1 cellular context compared by ENCODE assay signal in the genomic region with DNA sequence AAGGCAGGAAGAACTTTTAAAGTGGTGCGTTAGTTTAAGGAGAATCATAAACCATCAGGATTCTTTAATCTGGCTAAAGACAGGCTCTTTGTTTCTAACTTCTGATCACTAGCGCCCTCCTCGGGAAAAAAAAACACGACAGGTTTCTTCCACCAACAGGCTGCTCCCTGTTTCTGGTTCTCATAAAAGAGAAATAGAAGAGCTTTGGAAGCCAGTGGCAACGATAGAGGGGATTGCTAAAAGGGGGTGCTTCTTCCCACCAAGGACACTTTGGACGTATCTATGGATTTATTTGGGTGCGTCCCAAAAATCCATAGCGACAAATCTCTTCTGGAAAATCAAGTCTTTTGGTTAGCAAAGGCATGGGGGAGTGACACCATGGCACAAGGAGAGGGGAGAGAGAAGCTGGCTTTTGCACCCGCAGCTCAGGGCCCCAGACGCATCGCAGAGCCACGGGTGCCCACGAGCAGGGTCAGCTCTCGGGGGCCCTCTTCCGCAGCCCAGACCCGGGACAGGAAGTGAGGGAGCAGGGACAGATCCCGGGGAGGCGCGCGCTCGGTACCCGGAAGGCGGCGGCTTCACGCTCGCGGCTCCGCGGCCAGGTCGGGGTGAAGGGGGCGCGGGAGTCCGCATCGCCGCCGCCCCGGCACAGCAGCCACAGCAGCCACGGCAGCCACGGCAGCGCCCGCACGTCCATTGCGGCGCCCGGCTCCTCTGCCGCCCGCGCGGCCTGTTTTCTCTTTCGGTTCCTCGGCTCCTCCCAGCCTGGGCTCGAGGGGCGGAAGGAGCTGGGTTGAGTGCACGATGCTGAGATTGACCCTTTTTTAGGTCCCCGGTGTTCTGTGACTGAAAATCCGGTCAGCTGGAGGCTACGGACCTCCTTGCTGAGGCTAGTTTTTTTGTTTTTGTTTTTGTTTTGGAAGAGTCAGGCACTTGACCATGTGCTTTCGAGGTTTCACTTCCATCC.
TF ChIP-seq lines count a peak whose summit lies in the region.

A gene with protein sequence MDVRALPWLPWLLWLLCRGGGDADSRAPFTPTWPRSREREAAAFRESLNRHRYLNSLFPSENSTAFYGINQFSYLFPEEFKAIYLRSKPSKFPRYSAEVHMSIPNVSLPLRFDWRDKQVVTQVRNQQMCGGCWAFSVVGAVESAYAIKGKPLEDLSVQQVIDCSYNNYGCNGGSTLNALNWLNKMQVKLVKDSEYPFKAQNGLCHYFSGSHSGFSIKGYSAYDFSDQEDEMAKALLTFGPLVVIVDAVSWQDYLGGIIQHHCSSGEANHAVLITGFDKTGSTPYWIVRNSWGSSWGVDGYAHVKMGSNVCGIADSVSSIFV (minus strand): TSS at position 716 of the 967 bp plus-strand sequence. CDS start 19 bp downstream, at position 697.

TF ChIP-seq in HEK293, 187 proteins besides CTCF, POLR2A, EP300 and RAD21 (continued from another document and continues in another):
- TF ChIP-seq, protein P1, sequence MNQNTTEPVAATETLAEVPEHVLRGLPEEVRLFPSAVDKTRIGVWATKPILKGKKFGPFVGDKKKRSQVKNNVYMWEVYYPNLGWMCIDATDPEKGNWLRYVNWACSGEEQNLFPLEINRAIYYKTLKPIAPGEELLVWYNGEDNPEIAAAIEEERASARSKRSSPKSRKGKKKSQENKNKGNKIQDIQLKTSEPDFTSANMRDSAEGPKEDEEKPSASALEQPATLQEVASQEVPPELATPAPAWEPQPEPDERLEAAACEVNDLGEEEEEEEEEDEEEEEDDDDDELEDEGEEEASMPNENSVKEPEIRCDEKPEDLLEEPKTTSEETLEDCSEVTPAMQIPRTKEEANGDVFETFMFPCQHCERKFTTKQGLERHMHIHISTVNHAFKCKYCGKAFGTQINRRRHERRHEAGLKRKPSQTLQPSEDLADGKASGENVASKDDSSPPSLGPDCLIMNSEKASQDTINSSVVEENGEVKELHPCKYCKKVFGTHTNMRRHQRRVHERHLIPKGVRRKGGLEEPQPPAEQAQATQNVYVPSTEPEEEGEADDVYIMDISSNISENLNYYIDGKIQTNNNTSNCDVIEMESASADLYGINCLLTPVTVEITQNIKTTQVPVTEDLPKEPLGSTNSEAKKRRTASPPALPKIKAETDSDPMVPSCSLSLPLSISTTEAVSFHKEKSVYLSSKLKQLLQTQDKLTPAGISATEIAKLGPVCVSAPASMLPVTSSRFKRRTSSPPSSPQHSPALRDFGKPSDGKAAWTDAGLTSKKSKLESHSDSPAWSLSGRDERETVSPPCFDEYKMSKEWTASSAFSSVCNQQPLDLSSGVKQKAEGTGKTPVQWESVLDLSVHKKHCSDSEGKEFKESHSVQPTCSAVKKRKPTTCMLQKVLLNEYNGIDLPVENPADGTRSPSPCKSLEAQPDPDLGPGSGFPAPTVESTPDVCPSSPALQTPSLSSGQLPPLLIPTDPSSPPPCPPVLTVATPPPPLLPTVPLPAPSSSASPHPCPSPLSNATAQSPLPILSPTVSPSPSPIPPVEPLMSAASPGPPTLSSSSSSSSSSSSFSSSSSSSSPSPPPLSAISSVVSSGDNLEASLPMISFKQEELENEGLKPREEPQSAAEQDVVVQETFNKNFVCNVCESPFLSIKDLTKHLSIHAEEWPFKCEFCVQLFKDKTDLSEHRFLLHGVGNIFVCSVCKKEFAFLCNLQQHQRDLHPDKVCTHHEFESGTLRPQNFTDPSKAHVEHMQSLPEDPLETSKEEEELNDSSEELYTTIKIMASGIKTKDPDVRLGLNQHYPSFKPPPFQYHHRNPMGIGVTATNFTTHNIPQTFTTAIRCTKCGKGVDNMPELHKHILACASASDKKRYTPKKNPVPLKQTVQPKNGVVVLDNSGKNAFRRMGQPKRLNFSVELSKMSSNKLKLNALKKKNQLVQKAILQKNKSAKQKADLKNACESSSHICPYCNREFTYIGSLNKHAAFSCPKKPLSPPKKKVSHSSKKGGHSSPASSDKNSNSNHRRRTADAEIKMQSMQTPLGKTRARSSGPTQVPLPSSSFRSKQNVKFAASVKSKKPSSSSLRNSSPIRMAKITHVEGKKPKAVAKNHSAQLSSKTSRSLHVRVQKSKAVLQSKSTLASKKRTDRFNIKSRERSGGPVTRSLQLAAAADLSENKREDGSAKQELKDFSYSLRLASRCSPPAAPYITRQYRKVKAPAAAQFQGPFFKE (tag by site-specific recombination; IDR thresholded peaks at IDR 0.05; ENCODE audit: borderline replicate concordance): no peak
- TF ChIP-seq, protein P2, sequence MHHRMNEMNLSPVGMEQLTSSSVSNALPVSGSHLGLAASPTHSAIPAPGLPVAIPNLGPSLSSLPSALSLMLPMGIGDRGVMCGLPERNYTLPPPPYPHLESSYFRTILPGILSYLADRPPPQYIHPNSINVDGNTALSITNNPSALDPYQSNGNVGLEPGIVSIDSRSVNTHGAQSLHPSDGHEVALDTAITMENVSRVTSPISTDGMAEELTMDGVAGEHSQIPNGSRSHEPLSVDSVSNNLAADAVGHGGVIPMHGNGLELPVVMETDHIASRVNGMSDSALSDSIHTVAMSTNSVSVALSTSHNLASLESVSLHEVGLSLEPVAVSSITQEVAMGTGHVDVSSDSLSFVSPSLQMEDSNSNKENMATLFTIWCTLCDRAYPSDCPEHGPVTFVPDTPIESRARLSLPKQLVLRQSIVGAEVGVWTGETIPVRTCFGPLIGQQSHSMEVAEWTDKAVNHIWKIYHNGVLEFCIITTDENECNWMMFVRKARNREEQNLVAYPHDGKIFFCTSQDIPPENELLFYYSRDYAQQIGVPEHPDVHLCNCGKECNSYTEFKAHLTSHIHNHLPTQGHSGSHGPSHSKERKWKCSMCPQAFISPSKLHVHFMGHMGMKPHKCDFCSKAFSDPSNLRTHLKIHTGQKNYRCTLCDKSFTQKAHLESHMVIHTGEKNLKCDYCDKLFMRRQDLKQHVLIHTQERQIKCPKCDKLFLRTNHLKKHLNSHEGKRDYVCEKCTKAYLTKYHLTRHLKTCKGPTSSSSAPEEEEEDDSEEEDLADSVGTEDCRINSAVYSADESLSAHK (tag by site-specific recombination; IDR thresholded peaks at IDR 0.05): no peak
- TF ChIP-seq OVOL3 (tag by site-specific recombination; IDR thresholded peaks at IDR 0.05) (no peak), ZNF248 (tag by site-specific recombination; IDR thresholded peaks at IDR 0.05) (no peak), ZNF341 (tag by site-specific recombination; IDR thresholded peaks at IDR 0.05; ENCODE audit: low read depth) (peak; percentile 65), ZNF558 (tag by site-specific recombination; IDR thresholded peaks at IDR 0.05) (no peak), OSR2 (tag by site-specific recombination; IDR thresholded peaks at IDR 0.05) (no peak), ZFP41 (tag by site-specific recombination; IDR thresholded peaks at IDR 0.05; ENCODE audit: borderline replicate concordance) (no peak), KLF10 (tag by site-specific recombination; IDR thresholded peaks at IDR 0.05) (no peak), ZNF529 (tag by site-specific recombination; IDR thresholded peaks at IDR 0.05; ENCODE audit: insufficient replicate concordance) (no peak), ZNF561 (tag by site-specific recombination; IDR thresholded peaks at IDR 0.05; ENCODE audit: borderline replicate concordance) (peak; percentile 82; the same call in 1 of the 2 replicates), ZNF169 (tag by site-specific recombination; IDR thresholded peaks at IDR 0.05) (no peak), ZNF214 (tag by site-specific recombination; IDR thresholded peaks at IDR 0.05; ENCODE audit: borderline replicate concordance) (no peak), TRIM28 (IDR thresholded peaks at IDR 0.05; ENCODE audit: borderline replicate concordance, low read length) (no peak), ZNF624 (tag by site-specific recombination; IDR thresholded peaks at IDR 0.05) (no peak), ZNF423 (tag by site-specific recombination; IDR thresholded peaks at IDR 0.05) (no peak), ZNF830 (tag by site-specific recombination; IDR thresholded peaks at IDR 0.05; ENCODE audit: low read depth) (no peak), ZNF146 (tag by site-specific recombination; IDR thresholded peaks at IDR 0.05) (no peak), PRDM1 (tag by site-specific recombination; IDR thresholded peaks at IDR 0.05) (no peak), KLF8 (tag by site-specific recombination; IDR thresholded peaks at IDR 0.05) (no peak), ZNF37A (tag by site-specific recombination; IDR thresholded peaks at IDR 0.05) (no peak), ZNF184 (tag by site-specific recombination; IDR thresholded peaks at IDR 0.05) (no peak), ZSCAN16 (tag by site-specific recombination; IDR thresholded peaks at IDR 0.05) (peak; percentile 8; the same call in 1 of the 2 replicates), GLI2 (tag by site-specific recombination; IDR thresholded peaks at IDR 0.05; ENCODE audit: borderline replicate concordance, low read depth) (no peak), ZNF223 (tag by site-specific recombination; IDR thresholded peaks at IDR 0.05) (no peak), ZNF302 (tag by site-specific recombination; IDR thresholded peaks at IDR 0.05; ENCODE audit: low read depth) (no peak), ZNF792 (tag by site-specific recombination; IDR thresholded peaks at IDR 0.05) (no peak), ZNF670 (tag by site-specific recombination; IDR thresholded peaks at IDR 0.05; ENCODE audit: low read depth) (no peak), ZSCAN23 (tag by site-specific recombination; IDR thresholded peaks at IDR 0.05) (no peak), ZNF292 (tag by site-specific recombination; IDR thresholded peaks at IDR 0.05; ENCODE audit: borderline replicate concordance, low read depth) (no peak), ZBTB20 (tag by site-specific recombination; IDR thresholded peaks at IDR 0.05) (peak; percentile 94), KLF9 (tag by site-specific recombination; IDR thresholded peaks at IDR 0.05; ENCODE audit: low read depth) (no peak), ZNF132 (tag by site-specific recombination; IDR thresholded peaks at IDR 0.05; ENCODE audit: borderline replicate concordance) (no peak), KLF16 (tag by site-specific recombination; IDR thresholded peaks at IDR 0.05) (no peak)
- TF ChIP-seq, protein P3, sequence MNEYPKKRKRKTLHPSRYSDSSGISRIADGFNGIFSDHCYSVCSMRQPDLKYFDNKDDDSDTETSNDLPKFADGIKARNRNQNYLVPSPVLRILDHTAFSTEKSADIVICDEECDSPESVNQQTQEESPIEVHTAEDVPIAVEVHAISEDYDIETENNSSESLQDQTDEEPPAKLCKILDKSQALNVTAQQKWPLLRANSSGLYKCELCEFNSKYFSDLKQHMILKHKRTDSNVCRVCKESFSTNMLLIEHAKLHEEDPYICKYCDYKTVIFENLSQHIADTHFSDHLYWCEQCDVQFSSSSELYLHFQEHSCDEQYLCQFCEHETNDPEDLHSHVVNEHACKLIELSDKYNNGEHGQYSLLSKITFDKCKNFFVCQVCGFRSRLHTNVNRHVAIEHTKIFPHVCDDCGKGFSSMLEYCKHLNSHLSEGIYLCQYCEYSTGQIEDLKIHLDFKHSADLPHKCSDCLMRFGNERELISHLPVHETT (tag by site-specific recombination; IDR thresholded peaks at IDR 0.05): no peak
- TF ChIP-seq, protein P4, sequence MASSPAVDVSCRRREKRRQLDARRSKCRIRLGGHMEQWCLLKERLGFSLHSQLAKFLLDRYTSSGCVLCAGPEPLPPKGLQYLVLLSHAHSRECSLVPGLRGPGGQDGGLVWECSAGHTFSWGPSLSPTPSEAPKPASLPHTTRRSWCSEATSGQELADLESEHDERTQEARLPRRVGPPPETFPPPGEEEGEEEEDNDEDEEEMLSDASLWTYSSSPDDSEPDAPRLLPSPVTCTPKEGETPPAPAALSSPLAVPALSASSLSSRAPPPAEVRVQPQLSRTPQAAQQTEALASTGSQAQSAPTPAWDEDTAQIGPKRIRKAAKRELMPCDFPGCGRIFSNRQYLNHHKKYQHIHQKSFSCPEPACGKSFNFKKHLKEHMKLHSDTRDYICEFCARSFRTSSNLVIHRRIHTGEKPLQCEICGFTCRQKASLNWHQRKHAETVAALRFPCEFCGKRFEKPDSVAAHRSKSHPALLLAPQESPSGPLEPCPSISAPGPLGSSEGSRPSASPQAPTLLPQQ (tag by site-specific recombination; IDR thresholded peaks at IDR 0.05): peak; percentile 66; the same call in 1 of the 2 replicates
- TF ChIP-seq, protein P5, sequence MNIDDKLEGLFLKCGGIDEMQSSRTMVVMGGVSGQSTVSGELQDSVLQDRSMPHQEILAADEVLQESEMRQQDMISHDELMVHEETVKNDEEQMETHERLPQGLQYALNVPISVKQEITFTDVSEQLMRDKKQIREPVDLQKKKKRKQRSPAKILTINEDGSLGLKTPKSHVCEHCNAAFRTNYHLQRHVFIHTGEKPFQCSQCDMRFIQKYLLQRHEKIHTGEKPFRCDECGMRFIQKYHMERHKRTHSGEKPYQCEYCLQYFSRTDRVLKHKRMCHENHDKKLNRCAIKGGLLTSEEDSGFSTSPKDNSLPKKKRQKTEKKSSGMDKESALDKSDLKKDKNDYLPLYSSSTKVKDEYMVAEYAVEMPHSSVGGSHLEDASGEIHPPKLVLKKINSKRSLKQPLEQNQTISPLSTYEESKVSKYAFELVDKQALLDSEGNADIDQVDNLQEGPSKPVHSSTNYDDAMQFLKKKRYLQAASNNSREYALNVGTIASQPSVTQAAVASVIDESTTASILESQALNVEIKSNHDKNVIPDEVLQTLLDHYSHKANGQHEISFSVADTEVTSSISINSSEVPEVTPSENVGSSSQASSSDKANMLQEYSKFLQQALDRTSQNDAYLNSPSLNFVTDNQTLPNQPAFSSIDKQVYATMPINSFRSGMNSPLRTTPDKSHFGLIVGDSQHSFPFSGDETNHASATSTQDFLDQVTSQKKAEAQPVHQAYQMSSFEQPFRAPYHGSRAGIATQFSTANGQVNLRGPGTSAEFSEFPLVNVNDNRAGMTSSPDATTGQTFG (tag by site-specific recombination; IDR thresholded peaks at IDR 0.05; ENCODE audit: borderline replicate concordance): no peak
- TF ChIP-seq, protein P6, sequence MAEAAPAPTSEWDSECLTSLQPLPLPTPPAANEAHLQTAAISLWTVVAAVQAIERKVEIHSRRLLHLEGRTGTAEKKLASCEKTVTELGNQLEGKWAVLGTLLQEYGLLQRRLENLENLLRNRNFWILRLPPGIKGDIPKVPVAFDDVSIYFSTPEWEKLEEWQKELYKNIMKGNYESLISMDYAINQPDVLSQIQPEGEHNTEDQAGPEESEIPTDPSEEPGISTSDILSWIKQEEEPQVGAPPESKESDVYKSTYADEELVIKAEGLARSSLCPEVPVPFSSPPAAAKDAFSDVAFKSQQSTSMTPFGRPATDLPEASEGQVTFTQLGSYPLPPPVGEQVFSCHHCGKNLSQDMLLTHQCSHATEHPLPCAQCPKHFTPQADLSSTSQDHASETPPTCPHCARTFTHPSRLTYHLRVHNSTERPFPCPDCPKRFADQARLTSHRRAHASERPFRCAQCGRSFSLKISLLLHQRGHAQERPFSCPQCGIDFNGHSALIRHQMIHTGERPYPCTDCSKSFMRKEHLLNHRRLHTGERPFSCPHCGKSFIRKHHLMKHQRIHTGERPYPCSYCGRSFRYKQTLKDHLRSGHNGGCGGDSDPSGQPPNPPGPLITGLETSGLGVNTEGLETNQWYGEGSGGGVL (tag by site-specific recombination; IDR thresholded peaks at IDR 0.05): no peak
- TF ChIP-seq, protein P7, sequence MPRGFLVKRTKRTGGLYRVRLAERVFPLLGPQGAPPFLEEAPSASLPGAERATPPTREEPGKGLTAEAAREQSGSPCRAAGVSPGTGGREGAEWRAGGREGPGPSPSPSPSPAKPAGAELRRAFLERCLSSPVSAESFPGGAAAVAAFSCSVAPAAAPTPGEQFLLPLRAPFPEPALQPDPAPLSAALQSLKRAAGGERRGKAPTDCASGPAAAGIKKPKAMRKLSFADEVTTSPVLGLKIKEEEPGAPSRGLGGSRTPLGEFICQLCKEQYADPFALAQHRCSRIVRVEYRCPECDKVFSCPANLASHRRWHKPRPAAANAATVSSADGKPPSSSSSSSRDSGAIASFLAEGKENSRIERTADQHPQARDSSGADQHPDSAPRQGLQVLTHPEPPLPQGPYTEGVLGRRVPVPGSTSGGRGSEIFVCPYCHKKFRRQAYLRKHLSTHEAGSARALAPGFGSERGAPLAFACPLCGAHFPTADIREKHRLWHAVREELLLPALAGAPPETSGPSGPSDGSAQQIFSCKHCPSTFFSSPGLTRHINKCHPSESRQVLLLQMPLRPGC (tag by site-specific recombination; IDR thresholded peaks at IDR 0.05): no peak
